In genomic region chr4:71602271-71602890, GRCh38 we compare ENCODE assay signal across 25 cellular contexts.
DNase-seq lines count a peak whose midpoint lies in the region; FAIRE-seq and TF ChIP-seq lines count a peak whose summit lies in the region.
"Had no signal": no experiment of that assay in that cellular context is flagged by ENCODE, and none has a peak within 500 bp of the region (broad histone marks: within the 10 kb centered on the region; RNA-seq: fewer than 3 reads in every experiment).

No MANE protein-coding gene starts in this region.

- H3K27ac Mint-ChIP-seq in progenitor cell of endocrine pancreas, result peak overlapping the region; percentile 80
- H3K27ac Mint-ChIP-seq: activated naive CD8-positive, alpha-beta T cell treated with anti-CD3 and anti-CD28 coated beads, Interleukin-2, amount 50 U/mL, for 24 hours; activated T-helper 2 cell treated with anti-CD3 and anti-CD28 coated beads, Interferon-gamma antibody, Interleukin-2, Interleukin-4, amounts not matched to agents 10 μg/mL and 5 μg/mL and 100 μg/mL, durations not matched to agents 14 hours and 24 hours and 36 hours; B cell; stimulated activated naive CD8-positive, alpha-beta T cell treated with anti-CD3 and anti-CD28 coated beads, Interleukin-15, amount 100 ng/mL, for 72 hours had no signal

- no peak for TF ChIP-seq CTCF in progenitor cell of endocrine pancreas (IDR thresholded peaks at IDR 0.05; ENCODE audit: unreplicated experiment)

- no peak for FAIRE-seq in RCC 7860 (lab: Jason Lieb, UNC)
- FAIRE-seq: D721Med, frontal cortex, GM12878, pancreas had no signal

- peaks cover 12% of the 10 kb centered on the region for H3K9me3 Mint-ChIP-seq in progenitor cell of endocrine pancreas (ENCODE audit: low read depth)
- H3K9me3 Mint-ChIP-seq: activated naive CD8-positive, alpha-beta T cell treated with anti-CD3 and anti-CD28 coated beads, Interleukin-2, amount 50 U/mL, for 24 hours had no signal

- no peak overlapping the region for H3K27ac ChIP-seq in epithelial cell of prostate
- H3K27ac ChIP-seq: PC-9, uterus had no signal

- peak overlapping the region; percentile 57 for H3K4me3 Mint-ChIP-seq in progenitor cell of endocrine pancreas (ENCODE audit: low read depth)
- H3K4me3 Mint-ChIP-seq: activated naive CD8-positive, alpha-beta T cell treated with anti-CD3 and anti-CD28 coated beads, Interleukin-2, amount 50 U/mL, for 24 hours; B cell; stimulated activated naive CD8-positive, alpha-beta T cell treated with anti-CD3 and anti-CD28 coated beads, Interleukin-15, amount 100 ng/mL, for 72 hours had no signal

- peaks cover 59% of the 10 kb centered on the region for H3K4me1 Mint-ChIP-seq in progenitor cell of endocrine pancreas (ENCODE audit: low read depth)
- H3K4me1 Mint-ChIP-seq: activated naive CD8-positive, alpha-beta T cell treated with anti-CD3 and anti-CD28 coated beads, Interleukin-2, amount 50 U/mL, for 24 hours; B cell; stimulated activated naive CD8-positive, alpha-beta T cell treated with anti-CD3 and anti-CD28 coated beads, Interleukin-15, amount 100 ng/mL, for 72 hours had no signal

- peaks cover 26% of the 10 kb centered on the region for H3K36me3 Mint-ChIP-seq in progenitor cell of endocrine pancreas (ENCODE audit: insufficient read depth)

- peak; percentile 69 for DNase-seq in EL
- DNase-seq in RCC 7860 (ENCODE audit: low spot score), result peak; percentile 63
- peak; percentile 3 for DNase-seq in epithelial cell of prostate (ENCODE audit: low read depth, low spot score)
- no peak for DNase-seq in progenitor cell of endocrine pancreas (ENCODE audit: low spot score, unreplicated experiment)
- no peak for DNase-seq in dedifferentiated amniotic fluid mesenchymal stem cell (ENCODE audit: extremely low spot score)
- no peak for DNase-seq in activated effector memory CD4-positive, alpha-beta T cell treated with Interleukin-2 at 50 U/mL for 16 hours
- DNase-seq in hippocampal formation (lab: John Stamatoyannopoulos, UW), result no peak
- no peak for DNase-seq in NCI-H2196 treated with DMSO at 0.1 percent for 48 hours (lab: John Stamatoyannopoulos, UW; ENCODE audit: unreplicated experiment)
- DNase-seq: activated CD4-positive, alpha-beta T cell treated with anti-CD3 and anti-CD28 coated beads for 1 hour; activated naive CD8-positive, alpha-beta T cell treated with anti-CD3 and anti-CD28 coated beads, Interleukin-2, amount 50 U/mL, for 24 hours; GF-D8; left ventricle myocardium superior; NCI-H1417; NCI-H2171 treated with DMSO at 0.1 percent for 48 hours; NCI-H82; pancreas; PC-9; stimulated activated CD4-positive, alpha-beta T cell treated with anti-CD3 and anti-CD28 coated beads, Interleukin-2, amount 100 ng/mL, for 24 hours; stimulated activated naive CD8-positive, alpha-beta T cell treated with anti-CD3 and anti-CD28 coated beads, Interleukin-15, amount 100 ng/mL, for 72 hours; uterus had no signal

- H3K27me3 Mint-ChIP-seq in progenitor cell of endocrine pancreas, result no peaks in the 10 kb centered on the region
- H3K27me3 Mint-ChIP-seq: B cell had no signal

Comparison
In these comparisons a context has a peak if more than half of its experiments do, and no peak if none do; other contexts are left out.
1. DNase-seq: peak in EL (single experiment), RCC 7860 (single experiment) and epithelial cell of prostate (single experiment); none in progenitor cell of endocrine pancreas (single experiment), dedifferentiated amniotic fluid mesenchymal stem cell (single experiment), activated effector memory CD4-positive, alpha-beta T cell treated with Interleukin-2 at 50 U/mL for 16 hours (single experiment), hippocampal formation (0 of 2) and NCI-H2196 treated with DMSO at 0.1 percent for 48 hours (single experiment).